In the genomic region with DNA sequence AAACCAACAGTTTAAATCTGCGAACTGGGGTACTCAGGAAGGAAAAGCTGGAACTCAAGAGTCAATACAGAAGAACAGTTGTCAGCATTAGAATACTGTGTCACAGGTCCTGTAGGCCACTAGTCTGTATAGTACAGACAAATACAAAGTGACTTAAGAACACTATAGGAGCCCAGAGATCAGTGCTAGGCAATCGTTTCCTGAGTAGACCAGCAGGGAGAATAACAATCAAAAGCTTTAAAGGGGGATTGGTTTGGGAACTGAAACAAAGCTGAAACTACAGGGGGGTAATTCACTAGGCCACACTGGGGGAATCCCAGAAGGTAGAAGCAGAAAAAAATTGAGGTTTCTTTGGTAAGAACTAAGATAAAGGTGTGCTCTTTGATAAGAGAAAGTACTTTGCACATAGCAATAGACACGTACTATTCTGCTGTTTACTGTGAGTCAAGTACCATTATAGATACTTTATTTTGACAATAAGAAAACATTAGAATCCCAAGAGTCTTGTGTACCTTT, we compare ENCODE assay signal across 20 cellular contexts.
"Had no signal": no experiment of that assay in that cellular context is flagged by ENCODE, and none has a peak within 500 bp of the region (broad histone marks: within the 10 kb centered on the region; RNA-seq: fewer than 3 reads in every experiment).

No MANE protein-coding gene starts in this region.

- H3K36me3 Mint-ChIP-seq: naive B cell; stimulated activated memory B cell treated with anti-CD40 and anti-IgM and Interleukin-4, amounts not matched to agents 10 μg/mL and 1 μg/mL and 100 μg/mL, for 72 hours had no signal

- H3K27ac Mint-ChIP-seq: naive B cell; nephron; stimulated activated memory B cell treated with anti-CD40 and anti-IgM and Interleukin-4, amounts not matched to agents 10 μg/mL and 1 μg/mL and 100 μg/mL, for 72 hours; stimulated activated naive CD8-positive, alpha-beta T cell treated with anti-CD3 and anti-CD28 coated beads, Interleukin-15, amount 100 ng/mL, for 72 hours had no signal

- ATAC-seq: gastroesophageal sphincter; left colon; left ventricle myocardium superior; psoas muscle; right lobe of liver; stimulated activated memory B cell treated with anti-CD40 and anti-IgM and Interleukin-4, amounts not matched to agents 10 μg/mL and 1 μg/mL and 100 μg/mL, for 72 hours; stimulated activated naive CD8-positive, alpha-beta T cell treated with anti-CD3 and anti-CD28 coated beads, Interleukin-15, amount 100 ng/mL, for 72 hours; upper lobe of right lung had no signal

- H3K9me3 Mint-ChIP-seq: nephron; stimulated activated memory B cell treated with anti-CD40 and anti-IgM and Interleukin-4, amounts not matched to agents 10 μg/mL and 1 μg/mL and 100 μg/mL, for 72 hours; stimulated activated naive CD8-positive, alpha-beta T cell treated with anti-CD3 and anti-CD28 coated beads, Interleukin-15, amount 100 ng/mL, for 72 hours had no signal

- H3K27me3 ChIP-seq: esophagus squamous epithelium, gastroesophageal sphincter, right lobe of liver, testis, tibial nerve, upper lobe of right lung, vagina had no signal

- H3K27ac ChIP-seq: esophagus squamous epithelium, gastroesophageal sphincter, psoas muscle, right lobe of liver, testis, tibial nerve, upper lobe of right lung, vagina had no signal

- H3K9me3 ChIP-seq: esophagus squamous epithelium, gastroesophageal sphincter, psoas muscle, right lobe of liver, testis, tibial nerve, upper lobe of right lung, vagina had no signal

- H3K4me3 ChIP-seq: esophagus squamous epithelium, gastroesophageal sphincter, psoas muscle, right lobe of liver, testis, tibial nerve, upper lobe of right lung, vagina had no signal

- H3K4me3 Mint-ChIP-seq: naive B cell; nephron; stimulated activated memory B cell treated with anti-CD40 and anti-IgM and Interleukin-4, amounts not matched to agents 10 μg/mL and 1 μg/mL and 100 μg/mL, for 72 hours; stimulated activated naive CD8-positive, alpha-beta T cell treated with anti-CD3 and anti-CD28 coated beads, Interleukin-15, amount 100 ng/mL, for 72 hours had no signal

- H3K4me1 ChIP-seq: esophagus squamous epithelium, gastroesophageal sphincter, psoas muscle, right lobe of liver, testis, tibial nerve, upper lobe of right lung, vagina had no signal

- H3K27me3 Mint-ChIP-seq: naive B cell; stimulated activated memory B cell treated with anti-CD40 and anti-IgM and Interleukin-4, amounts not matched to agents 10 μg/mL and 1 μg/mL and 100 μg/mL, for 72 hours; stimulated activated naive CD8-positive, alpha-beta T cell treated with anti-CD3 and anti-CD28 coated beads, Interleukin-15, amount 100 ng/mL, for 72 hours had no signal

- H3K4me1 Mint-ChIP-seq: naive B cell; nephron; stimulated activated memory B cell treated with anti-CD40 and anti-IgM and Interleukin-4, amounts not matched to agents 10 μg/mL and 1 μg/mL and 100 μg/mL, for 72 hours; stimulated activated naive CD8-positive, alpha-beta T cell treated with anti-CD3 and anti-CD28 coated beads, Interleukin-15, amount 100 ng/mL, for 72 hours had no signal

- DNase-seq: effector memory CD4-positive, alpha-beta T cell; esophagus squamous epithelium; foreskin fibroblast; glutamatergic neuron; left colon; left ventricle myocardium superior; mesendoderm; naive B cell; psoas muscle; retina; right lobe of liver; stimulated activated CD4-positive, alpha-beta T cell treated with anti-CD3 and anti-CD28 coated beads, Interleukin-4, amount 100 ng/mL, for 1 hour; stimulated activated naive CD8-positive, alpha-beta T cell treated with anti-CD3 and anti-CD28 coated beads, Interleukin-15, amount 100 ng/mL, for 72 hours; testis; upper lobe of right lung had no signal

- H3K36me3 ChIP-seq: esophagus squamous epithelium, gastroesophageal sphincter, right lobe of liver, tibial nerve, upper lobe of right lung, vagina had no signal
